In the genomic region with DNA sequence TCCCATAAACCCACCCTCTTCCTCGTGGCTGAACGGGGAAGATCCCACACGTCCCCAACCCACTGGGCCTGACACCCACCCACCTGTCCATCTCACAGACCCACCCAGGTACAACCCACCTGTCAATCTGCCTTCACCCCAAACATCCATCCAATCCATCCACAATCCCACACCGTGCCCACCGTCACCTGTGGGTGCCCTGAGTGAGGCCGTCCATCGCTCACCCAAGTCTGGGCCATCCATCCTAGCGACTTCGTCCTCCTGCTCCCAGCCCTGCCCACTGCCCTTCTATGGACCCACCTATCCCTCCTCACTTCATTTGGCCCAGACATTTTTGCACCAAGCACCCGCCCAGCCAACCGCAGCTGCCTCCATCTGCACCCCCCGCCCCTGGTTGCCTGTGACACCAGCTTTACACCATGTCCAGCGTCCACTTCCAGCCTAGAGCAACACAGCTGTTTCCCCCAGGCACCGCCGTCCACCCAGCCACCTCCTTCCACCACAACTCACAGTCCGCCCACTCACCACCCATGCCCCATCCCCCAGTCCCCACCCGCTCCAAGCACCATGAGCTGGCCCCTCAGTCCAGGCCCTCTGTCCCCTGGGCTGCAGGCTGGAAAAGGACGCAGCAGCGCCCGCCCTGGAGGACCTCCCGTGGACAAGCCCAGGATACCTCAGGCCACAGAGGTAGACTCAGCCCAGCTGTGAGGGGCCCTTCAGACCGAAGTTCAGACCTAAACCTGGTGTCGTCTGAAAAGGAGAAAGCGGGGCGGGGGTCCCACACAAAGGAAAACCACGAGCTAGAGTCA, we compare ENCODE assay signal across 1 cellular context.
TF ChIP-seq lines count a peak whose summit lies in the region.

No MANE protein-coding gene starts in this region.

TF ChIP-seq in HEK293, 187 proteins besides CTCF, POLR2A, EP300 and RAD21:
- TF ChIP-seq GLIS2 (tag by site-specific recombination; IDR thresholded peaks at IDR 0.05) (0 out of 2 replicates have a peak, but pooled peaks have one; percentile 13), ZNF645 (tag by site-specific recombination; IDR thresholded peaks at IDR 0.05) (no peak), ZNF404 (tag by site-specific recombination; IDR thresholded peaks at IDR 0.05) (no peak), ZFP41 (tag by site-specific recombination; IDR thresholded peaks at IDR 0.05; ENCODE audit: borderline replicate concordance) (no peak), ZNF600 (tag by site-specific recombination; IDR thresholded peaks at IDR 0.05) (no peak), EGR2 (tag by site-specific recombination; IDR thresholded peaks at IDR 0.05; ENCODE audit: low read depth) (peak; percentile 55), ZFHX2 (tag by site-specific recombination; conservative IDR thresholded peaks at IDR 0.05) (peak; percentile 58)
- TF ChIP-seq, protein P1, sequence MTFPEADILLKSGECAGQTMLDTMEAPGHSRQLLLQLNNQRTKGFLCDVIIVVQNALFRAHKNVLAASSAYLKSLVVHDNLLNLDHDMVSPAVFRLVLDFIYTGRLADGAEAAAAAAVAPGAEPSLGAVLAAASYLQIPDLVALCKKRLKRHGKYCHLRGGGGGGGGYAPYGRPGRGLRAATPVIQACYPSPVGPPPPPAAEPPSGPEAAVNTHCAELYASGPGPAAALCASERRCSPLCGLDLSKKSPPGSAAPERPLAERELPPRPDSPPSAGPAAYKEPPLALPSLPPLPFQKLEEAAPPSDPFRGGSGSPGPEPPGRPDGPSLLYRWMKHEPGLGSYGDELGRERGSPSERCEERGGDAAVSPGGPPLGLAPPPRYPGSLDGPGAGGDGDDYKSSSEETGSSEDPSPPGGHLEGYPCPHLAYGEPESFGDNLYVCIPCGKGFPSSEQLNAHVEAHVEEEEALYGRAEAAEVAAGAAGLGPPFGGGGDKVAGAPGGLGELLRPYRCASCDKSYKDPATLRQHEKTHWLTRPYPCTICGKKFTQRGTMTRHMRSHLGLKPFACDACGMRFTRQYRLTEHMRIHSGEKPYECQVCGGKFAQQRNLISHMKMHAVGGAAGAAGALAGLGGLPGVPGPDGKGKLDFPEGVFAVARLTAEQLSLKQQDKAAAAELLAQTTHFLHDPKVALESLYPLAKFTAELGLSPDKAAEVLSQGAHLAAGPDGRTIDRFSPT (tag by site-specific recombination; IDR thresholded peaks at IDR 0.05) = peak; percentile 27; the same call in 1 of the 2 replicates
